Comparison of ENCODE assay signal across 17 cellular contexts in the genomic region with DNA sequence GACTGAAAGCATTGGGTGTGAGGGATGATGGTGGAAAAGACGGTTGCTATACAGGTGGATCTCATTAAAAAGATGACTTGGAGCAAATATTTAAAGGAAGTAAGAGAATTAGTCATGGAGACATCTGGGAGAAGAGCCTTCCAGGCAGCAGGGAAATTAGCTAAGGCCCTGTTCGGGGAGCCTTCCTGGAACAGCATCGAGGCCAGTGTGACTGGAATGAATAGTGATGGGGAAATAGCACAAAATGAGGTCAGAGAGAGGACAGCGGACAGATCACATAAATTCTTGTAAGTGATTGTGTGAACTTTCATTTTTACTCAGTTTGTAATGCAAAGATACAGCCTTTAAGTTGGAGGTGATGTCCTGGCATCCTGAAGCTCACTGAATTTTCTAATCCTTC.
A peak's percentile ranks its signal among the peaks of the same experiment; 100 is the strongest.
DNase-seq lines count a peak whose midpoint lies in the region; ATAC-seq and TF ChIP-seq lines count a peak whose summit lies in the region.
"Had no signal": no experiment of that assay in that cellular context is flagged by ENCODE, and none has a peak within 500 bp of the region (broad histone marks: within the 10 kb centered on the region; RNA-seq: fewer than 3 reads in every experiment).

No MANE protein-coding gene starts in this region.

- H3K27me3 ChIP-seq in ACC112 (ENCODE audit: insufficient read depth, low read length) (no peaks in the 10 kb centered on the region), colonic mucosa (no peaks in the 10 kb centered on the region)

- H3K4me3 Mint-ChIP-seq in nephron (no peak overlapping the region), T-cell (no peak overlapping the region), glutamatergic neuron (ENCODE audit: unreplicated experiment) (no peak overlapping the region)
- H3K4me3 Mint-ChIP-seq: activated CD4-positive, alpha-beta T cell treated with anti-CD3 and anti-CD28 coated beads for 36 hours; stimulated activated naive B cell treated with anti-CD40 and anti-IgM and Interleukin-4, amounts not matched to agents 10 μg/mL and 1 μg/mL and 100 μg/mL, for 72 hours had no signal

- H3K9ac ChIP-seq in colonic mucosa (ENCODE audit: low read depth in 2 of 2, low read length in 2 of 2), result no peak overlapping the region

- H2AFZ ChIP-seq in ACC112 (ENCODE audit: low read length, unreplicated experiment), result peak overlapping the region; percentile 53

- H3K27me3 Mint-ChIP-seq in nephron (ENCODE audit: low read depth), result no peaks in the 10 kb centered on the region
- no peaks in the 10 kb centered on the region for H3K27me3 Mint-ChIP-seq in T-cell
- no peaks in the 10 kb centered on the region for H3K27me3 Mint-ChIP-seq in glutamatergic neuron (ENCODE audit: unreplicated experiment)
- H3K27me3 Mint-ChIP-seq: activated CD4-positive, alpha-beta T cell treated with anti-CD3 and anti-CD28 coated beads for 36 hours; stimulated activated naive B cell treated with anti-CD40 and anti-IgM and Interleukin-4, amounts not matched to agents 10 μg/mL and 1 μg/mL and 100 μg/mL, for 72 hours had no signal

- H3K4me1 ChIP-seq in ACC112 (ENCODE audit: control insufficient read depth, insufficient read depth, low read length, unreplicated experiment) (no peaks in the 10 kb centered on the region), colonic mucosa (no peaks in the 10 kb centered on the region)

- H3K27ac ChIP-seq in ACC112 (ENCODE audit: low read depth, low read length), result no peak overlapping the region
- no peak overlapping the region for H3K27ac ChIP-seq in colonic mucosa

- H3K36me3 Mint-ChIP-seq in nephron (ENCODE audit: low read depth), result no peaks in the 10 kb centered on the region
- no peaks in the 10 kb centered on the region for H3K36me3 Mint-ChIP-seq in T-cell
- no peaks in the 10 kb centered on the region for H3K36me3 Mint-ChIP-seq in glutamatergic neuron (ENCODE audit: unreplicated experiment)
- H3K36me3 Mint-ChIP-seq: stimulated activated naive B cell treated with anti-CD40 and anti-IgM and Interleukin-4, amounts not matched to agents 10 μg/mL and 1 μg/mL and 100 μg/mL, for 72 hours had no signal

- no peak for TF ChIP-seq CTCF in colonic mucosa (IDR thresholded peaks at IDR 0.05)
- no peak for TF ChIP-seq CTCF in nephron (IDR thresholded peaks at IDR 0.05; ENCODE audit: unreplicated experiment in 3 of 3)
- TF ChIP-seq CTCF in glutamatergic neuron (IDR thresholded peaks at IDR 0.05; ENCODE audit: partially characterized antibody, unreplicated experiment), result no peak

- no peaks in the 10 kb centered on the region for H3K79me2 ChIP-seq in ACC112 (ENCODE audit: control insufficient read depth, insufficient read depth, low read length, unreplicated experiment)

- POLR2A ChIA-PET in T-cell (lab: Charles Lee), result no interaction called here

- ATAC-seq in HG03460 (IDR thresholded peaks at IDR 0.05; ENCODE audit: unreplicated experiment) (no peak), T-cell (replicated peaks in 1 of 4) (no peak), GM18868 (IDR thresholded peaks at IDR 0.05; ENCODE audit: unreplicated experiment) (no peak)
- ATAC-seq: activated CD4-positive, alpha-beta T cell treated with anti-CD3 and anti-CD28 coated beads for 36 hours; stimulated activated naive B cell treated with anti-CD40 and anti-IgM and Interleukin-4, amounts not matched to agents 10 μg/mL and 1 μg/mL and 100 μg/mL, for 72 hours had no signal

- no peak overlapping the region for H3K4me3 ChIP-seq in ACC112 (ENCODE audit: low read depth, low read length)
- no peak overlapping the region for H3K4me3 ChIP-seq in colonic mucosa
- H3K4me3 ChIP-seq: smooth muscle cell had no signal

- DNase-seq in GM04504 (ENCODE audit: low read depth) (peak; percentile 96), colonic mucosa (peak; percentile 15), T-cell (no peak), glutamatergic neuron (no peak)
- DNase-seq: activated CD4-positive, alpha-beta T cell treated with anti-CD3 and anti-CD28 coated beads for 36 hours; activated naive CD4-positive, alpha-beta T cell treated with Interleukin-2 at 50 U/mL for 16 hours; AML-193; effector CD4-positive, alpha-beta T cell; NCI-H146; NCI-H345; SHP77 treated with DMSO at 0.1 percent for 48 hours; stimulated activated naive B cell treated with anti-CD40 and anti-IgM and Interleukin-4, amounts not matched to agents 10 μg/mL and 1 μg/mL and 100 μg/mL, for 72 hours had no signal

- H3K27ac Mint-ChIP-seq in nephron (peak overlapping the region in 2 of 3 experiments; percentile 53 to 78), T-cell (no peak overlapping the region), glutamatergic neuron (ENCODE audit: unreplicated experiment) (no peak overlapping the region)
- H3K27ac Mint-ChIP-seq: activated CD4-positive, alpha-beta T cell treated with anti-CD3 and anti-CD28 coated beads for 36 hours; stimulated activated naive B cell treated with anti-CD40 and anti-IgM and Interleukin-4, amounts not matched to agents 10 μg/mL and 1 μg/mL and 100 μg/mL, for 72 hours had no signal

- H3K4me1 Mint-ChIP-seq in nephron, result peaks cover 21% of the 10 kb centered on the region
- H3K4me1 Mint-ChIP-seq in T-cell, result no peaks in the 10 kb centered on the region
- no peaks in the 10 kb centered on the region for H3K4me1 Mint-ChIP-seq in glutamatergic neuron (ENCODE audit: low read depth, unreplicated experiment)
- H3K4me1 Mint-ChIP-seq: activated CD4-positive, alpha-beta T cell treated with anti-CD3 and anti-CD28 coated beads for 36 hours; stimulated activated naive B cell treated with anti-CD40 and anti-IgM and Interleukin-4, amounts not matched to agents 10 μg/mL and 1 μg/mL and 100 μg/mL, for 72 hours had no signal

- intact Hi-C loops in colonic mucosa (cut with DNase I), result no loop called here

- H3K36me3 ChIP-seq in ACC112 (ENCODE audit: insufficient read depth, low read length) (no peaks in the 10 kb centered on the region), colonic mucosa (no peaks in the 10 kb centered on the region)

- CTCF ChIA-PET in T-cell (lab: Charles Lee), result no interaction called here

- H3K9me3 Mint-ChIP-seq in nephron (no peaks in the 10 kb centered on the region), T-cell (peaks cover 3 to 22% (median 13%) of the 10 kb centered on the region in 3 donors), glutamatergic neuron (ENCODE audit: unreplicated experiment) (no peaks in the 10 kb centered on the region)
- H3K9me3 Mint-ChIP-seq: stimulated activated naive B cell treated with anti-CD40 and anti-IgM and Interleukin-4, amounts not matched to agents 10 μg/mL and 1 μg/mL and 100 μg/mL, for 72 hours had no signal

- no peaks in the 10 kb centered on the region for H3K9me3 ChIP-seq in colonic mucosa

Comparison
In these comparisons a context has a peak if more than half of its experiments do, and no peak if none do; other contexts are left out.
1. DNase-seq: peak in GM04504 (single experiment) and colonic mucosa (single experiment); none in T-cell (0 of 34) and glutamatergic neuron (single experiment).
2. H3K27ac Mint-ChIP-seq: peak in nephron (2 of 3); none in T-cell (0 of 2) and glutamatergic neuron (single experiment).